Comparison of ENCODE assay signal across 9 cellular contexts in the genomic region with DNA sequence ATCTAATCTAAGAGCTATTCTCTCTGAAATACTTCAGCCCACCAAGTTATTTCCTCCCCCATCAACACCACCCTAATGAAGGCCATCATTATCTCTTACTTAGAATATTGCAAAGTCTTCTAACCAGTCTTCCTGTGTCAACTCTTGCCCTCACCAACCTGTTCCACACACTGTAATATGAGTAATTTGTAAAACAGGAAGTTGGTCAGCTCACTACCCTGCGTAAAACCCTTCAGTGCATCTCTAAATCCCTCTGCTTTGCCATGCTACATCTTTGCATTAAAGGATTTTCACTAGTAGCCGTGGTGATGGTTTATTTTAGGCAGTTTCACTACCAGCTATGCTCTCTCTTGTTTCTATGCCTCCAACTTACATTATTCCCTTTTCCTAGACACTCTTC.
DNase-seq lines count a peak whose midpoint lies in the region; ATAC-seq, FAIRE-seq and TF ChIP-seq lines count a peak whose summit lies in the region.
"Had no signal": no experiment of that assay in that cellular context is flagged by ENCODE, and none has a peak within 500 bp of the region (broad histone marks: within the 10 kb centered on the region; RNA-seq: fewer than 3 reads in every experiment).

No MANE protein-coding gene starts in this region.

- ATAC-seq in activated CD8-positive, alpha-beta memory T cell treated with anti-CD3 and anti-CD28 coated beads, Interleukin-2, amount 10 ng/mL, durations not matched to agents 7 days and 5 days = peak; percentile 99
- peak; percentile 60 for ATAC-seq in HG02763 (IDR thresholded peaks at IDR 0.05; ENCODE audit: unreplicated experiment)
- ATAC-seq in natural killer cell treated with Interleukin-12 subunit alpha and Interleukin-12 subunit beta and Interleukin-15 and Interleukin-18, amount 100 ng/mL, for 72 hours = peak; percentile 98 to 99

- no peaks in the 10 kb centered on the region for H3K27me3 Mint-ChIP-seq in activated CD8-positive, alpha-beta memory T cell treated with anti-CD3 and anti-CD28 coated beads, Interleukin-2, amount 10 ng/mL, durations not matched to agents 7 days and 5 days
- H3K27me3 Mint-ChIP-seq in natural killer cell treated with Interleukin-12 subunit alpha and Interleukin-12 subunit beta and Interleukin-15 and Interleukin-18, amount 100 ng/mL, for 72 hours = no peaks in the 10 kb centered on the region
- no peaks in the 10 kb centered on the region for H3K27me3 Mint-ChIP-seq in glutamatergic neuron (ENCODE audit: unreplicated experiment)
- H3K27me3 Mint-ChIP-seq: B cell had no signal

- CTCF ChIA-PET in activated CD8-positive, alpha-beta memory T cell treated with anti-CD3 and anti-CD28 coated beads, Interleukin-2, amount 10 ng/mL, durations not matched to agents 7 days and 5 days (lab: Charles Lee) = interaction anchor here (0.7 to 1.5 kb wide), 8 partner anchors 9 to 617 kb away, joined by 3 to 6 read pairs (median 3); no protein-coding TSS in a partner anchor

- peak overlapping the region; percentile 82 for H3K27ac Mint-ChIP-seq in activated CD8-positive, alpha-beta memory T cell treated with anti-CD3 and anti-CD28 coated beads, Interleukin-2, amount 10 ng/mL, durations not matched to agents 7 days and 5 days
- H3K27ac Mint-ChIP-seq in natural killer cell treated with Interleukin-12 subunit alpha and Interleukin-12 subunit beta and Interleukin-15 and Interleukin-18, amount 100 ng/mL, for 72 hours = peak overlapping the region; percentile 92 to 93
- H3K27ac Mint-ChIP-seq in glutamatergic neuron (ENCODE audit: unreplicated experiment) = no peak overlapping the region
- H3K27ac Mint-ChIP-seq: B cell had no signal

- DNase-seq in activated CD8-positive, alpha-beta memory T cell treated with anti-CD3 and anti-CD28 coated beads, Interleukin-2, amount 10 ng/mL, durations not matched to agents 7 days and 5 days = peak; percentile 68
- DNase-seq in activated CD8-positive, alpha-beta memory T cell treated with anti-CD3 and anti-CD28 coated beads, Interleukin-2, amount 50 U/mL, for 4 hours = no peak
- DNase-seq in NOMO-1 treated with dmso at 0.1 percent for 144 hours (lab: John Stamatoyannopoulos, UW; ENCODE audit: unreplicated experiment) (peak; percentile 29), frontal cortex (ENCODE audit: low spot score in 2 of 2) (no peak), glutamatergic neuron (no peak), NCI-H1092 treated with DMSO at 0.1 percent for 48 hours (lab: John Stamatoyannopoulos, UW) (no peak)
- DNase-seq in natural killer cell treated with Interleukin-12 subunit alpha and Interleukin-12 subunit beta and Interleukin-15 and Interleukin-18, amount 100 ng/mL, for 72 hours (ENCODE audit: low spot score) = peak; percentile 70

- FAIRE-seq in frontal cortex (lab: Jason Lieb, UNC) = no peak

- no peaks in the 10 kb centered on the region for H3K9me3 Mint-ChIP-seq in activated CD8-positive, alpha-beta memory T cell treated with anti-CD3 and anti-CD28 coated beads, Interleukin-2, amount 10 ng/mL, durations not matched to agents 7 days and 5 days (ENCODE audit: low read depth)
- peaks cover 7% of the 10 kb centered on the region for H3K9me3 Mint-ChIP-seq in natural killer cell treated with Interleukin-12 subunit alpha and Interleukin-12 subunit beta and Interleukin-15 and Interleukin-18, amount 100 ng/mL, for 72 hours
- H3K9me3 Mint-ChIP-seq in glutamatergic neuron (ENCODE audit: unreplicated experiment) = no peaks in the 10 kb centered on the region

- TF ChIP-seq CTCF in glutamatergic neuron (IDR thresholded peaks at IDR 0.05; ENCODE audit: partially characterized antibody, unreplicated experiment) = no peak

- H3K4me1 Mint-ChIP-seq in activated CD8-positive, alpha-beta memory T cell treated with anti-CD3 and anti-CD28 coated beads, Interleukin-2, amount 10 ng/mL, durations not matched to agents 7 days and 5 days = peaks cover 40% of the 10 kb centered on the region
- peaks cover 33 to 52% of the 10 kb centered on the region in 2 donors for H3K4me1 Mint-ChIP-seq in natural killer cell treated with Interleukin-12 subunit alpha and Interleukin-12 subunit beta and Interleukin-15 and Interleukin-18, amount 100 ng/mL, for 72 hours (ENCODE audit: low read depth in 2 of 2)
- peaks cover 9% of the 10 kb centered on the region for H3K4me1 Mint-ChIP-seq in glutamatergic neuron (ENCODE audit: low read depth, unreplicated experiment)

- H3K36me3 Mint-ChIP-seq in activated CD8-positive, alpha-beta memory T cell treated with anti-CD3 and anti-CD28 coated beads, Interleukin-2, amount 10 ng/mL, durations not matched to agents 7 days and 5 days = peaks cover 21% of the 10 kb centered on the region
- H3K36me3 Mint-ChIP-seq in natural killer cell treated with Interleukin-12 subunit alpha and Interleukin-12 subunit beta and Interleukin-15 and Interleukin-18, amount 100 ng/mL, for 72 hours = peaks cover 6% of the 10 kb centered on the region
- H3K36me3 Mint-ChIP-seq in glutamatergic neuron (ENCODE audit: unreplicated experiment) = no peaks in the 10 kb centered on the region

- H3K4me3 Mint-ChIP-seq in activated CD8-positive, alpha-beta memory T cell treated with anti-CD3 and anti-CD28 coated beads, Interleukin-2, amount 10 ng/mL, durations not matched to agents 7 days and 5 days = peak overlapping the region; percentile 44
- H3K4me3 Mint-ChIP-seq in natural killer cell treated with Interleukin-12 subunit alpha and Interleukin-12 subunit beta and Interleukin-15 and Interleukin-18, amount 100 ng/mL, for 72 hours = peak overlapping the region; percentile 84
- no peak overlapping the region for H3K4me3 Mint-ChIP-seq in glutamatergic neuron (ENCODE audit: unreplicated experiment)
- H3K4me3 Mint-ChIP-seq: B cell had no signal

Comparison
In these comparisons a context has a peak if more than half of its experiments do, and no peak if none do; other contexts are left out.
1. DNase-seq: peak in activated CD8-positive, alpha-beta memory T cell treated with anti-CD3 and anti-CD28 coated beads, Interleukin-2, amount 10 ng/mL, durations not matched to agents 7 days and 5 days (single experiment), NOMO-1 treated with dmso at 0.1 percent for 144 hours (single experiment) and natural killer cell treated with Interleukin-12 subunit alpha and Interleukin-12 subunit beta and Interleukin-15 and Interleukin-18, amount 100 ng/mL, for 72 hours (single experiment); none in activated CD8-positive, alpha-beta memory T cell treated with anti-CD3 and anti-CD28 coated beads, Interleukin-2, amount 50 U/mL, for 4 hours (single experiment), frontal cortex (0 of 2), glutamatergic neuron (single experiment) and NCI-H1092 treated with DMSO at 0.1 percent for 48 hours (single experiment).
2. Peak in every context shown above with its lines, with median percentiles within 50 percentile points of each other: ATAC-seq.